In genomic region chr17:34668206-34668605, GRCh38 we compare ENCODE assay signal across 3 cellular contexts.
"Had no signal": no experiment of that assay in that cellular context is flagged by ENCODE, and none has a peak within 500 bp of the region (broad histone marks: within the 10 kb centered on the region; RNA-seq: fewer than 3 reads in every experiment).

No MANE protein-coding gene starts in this region.

- DNase-seq: IMR-90 had no signal

- H3K27ac ChIP-seq: HL-60 had no signal

- H3K4me3 ChIP-seq: K562 had no signal
